18 cellular contexts compared by ENCODE assay signal in genomic region chr2:12897181-12897580, GRCh38.
A peak's percentile ranks its signal among the peaks of the same experiment; 100 is the strongest.
DNase-seq lines count a peak whose midpoint lies in the region; ATAC-seq lines count a peak whose summit lies in the region.
"Had no signal": no experiment of that assay in that cellular context is flagged by ENCODE, and none has a peak within 500 bp of the region (broad histone marks: within the 10 kb centered on the region; RNA-seq: fewer than 3 reads in every experiment).

No MANE protein-coding gene starts in this region.

- H3K4me1 ChIP-seq in adipocyte (ENCODE audit: control insufficient read depth, insufficient read depth, low read length), result peaks cover 20% of the 10 kb centered on the region
- H3K4me1 ChIP-seq: right atrium auricular region had no signal

- ATAC-seq in stimulated activated effector memory CD8-positive, alpha-beta T cell treated with anti-CD3 and anti-CD28 coated beads, Interleukin-12 subunit alpha, Interleukin-12 subunit beta, amount 100 ng/mL, for 72 hours, result no peak
- no peak for ATAC-seq in GM19455 (IDR thresholded peaks at IDR 0.05; ENCODE audit: unreplicated experiment)

- no peak overlapping the region for H3K4me3 ChIP-seq in adipocyte (ENCODE audit: low read length)
- H3K4me3 ChIP-seq: right atrium auricular region, thoracic aorta had no signal

- POLR2A ChIA-PET in activated CD4-positive, alpha-beta memory T cell treated with anti-CD3 and anti-CD28 coated beads for 36 hours (lab: Charles Lee), result no interaction called here

- no peaks in the 10 kb centered on the region for H3K36me3 ChIP-seq in adipocyte (ENCODE audit: control insufficient read depth, insufficient read depth, low read length, severe bottlenecking)
- H3K36me3 ChIP-seq: right atrium auricular region, thoracic aorta had no signal

- intact Hi-C loops in activated CD4-positive, alpha-beta memory T cell treated with anti-CD3 and anti-CD28 coated beads for 36 hours (cut with micrococcal nuclease), result no loop called here

- H3K9ac ChIP-seq in adipocyte (ENCODE audit: low read length), result peak overlapping the region; percentile 8

- H3K4me3 Mint-ChIP-seq in stimulated activated effector memory CD8-positive, alpha-beta T cell treated with anti-CD3 and anti-CD28 coated beads, Interleukin-12 subunit alpha, Interleukin-12 subunit beta, amount 100 ng/mL, for 72 hours, result no peak overlapping the region
- no peak overlapping the region for H3K4me3 Mint-ChIP-seq in activated CD4-positive, alpha-beta memory T cell treated with anti-CD3 and anti-CD28 coated beads for 36 hours
- H3K4me3 Mint-ChIP-seq: T-helper 2 cell treated with Interferon-gamma antibody and Interleukin-4, amounts not matched to agents 5 μg/mL and 100 μg/mL, for 36 hours had no signal

- no peaks in the 10 kb centered on the region for H3K36me3 Mint-ChIP-seq in stimulated activated effector memory CD8-positive, alpha-beta T cell treated with anti-CD3 and anti-CD28 coated beads, Interleukin-12 subunit alpha, Interleukin-12 subunit beta, amount 100 ng/mL, for 72 hours
- H3K36me3 Mint-ChIP-seq in activated CD4-positive, alpha-beta memory T cell treated with anti-CD3 and anti-CD28 coated beads for 36 hours, result peaks cover 2% of the 10 kb centered on the region

- H3K27ac Mint-ChIP-seq in stimulated activated effector memory CD8-positive, alpha-beta T cell treated with anti-CD3 and anti-CD28 coated beads, Interleukin-12 subunit alpha, Interleukin-12 subunit beta, amount 100 ng/mL, for 72 hours, result peak overlapping the region; percentile 39
- H3K27ac Mint-ChIP-seq in activated CD4-positive, alpha-beta memory T cell treated with anti-CD3 and anti-CD28 coated beads for 36 hours, result no peak overlapping the region
- H3K27ac Mint-ChIP-seq: T-helper 2 cell treated with Interferon-gamma antibody and Interleukin-4, amounts not matched to agents 5 μg/mL and 100 μg/mL, for 36 hours had no signal

- no peaks in the 10 kb centered on the region for H3K27me3 Mint-ChIP-seq in activated CD4-positive, alpha-beta memory T cell treated with anti-CD3 and anti-CD28 coated beads for 36 hours

- H3K9me3 ChIP-seq in adipocyte (ENCODE audit: control insufficient read depth, low read length), result peaks cover 10% of the 10 kb centered on the region

- DNase-seq in SIG-M5 treated with dmso at 0.1 percent for 504 hours (lab: John Stamatoyannopoulos, UW; ENCODE audit: unreplicated experiment) (peak; percentile 20), SIG-M5 (lab: John Stamatoyannopoulos, UW) (no peak), MV-4-11 (lab: John Stamatoyannopoulos, UW) (peak; percentile 52), adipocyte (ENCODE audit: low read depth) (no peak), iPS-NIHi7 (ENCODE audit: extremely low spot score) (no peak)
- DNase-seq in stimulated activated effector memory CD8-positive, alpha-beta T cell treated with anti-CD3 and anti-CD28 coated beads, Interleukin-12 subunit alpha, Interleukin-12 subunit beta, amount 100 ng/mL, for 72 hours (ENCODE audit: low spot score in 2 of 2), result no peak
- no peak for DNase-seq in activated CD4-positive, alpha-beta memory T cell treated with anti-CD3 and anti-CD28 coated beads for 36 hours
- DNase-seq: 8988T; anterior cingulate cortex; DMS79 treated with DMSO at 0.1 percent for 48 hours; H7; mammary epithelial cell; NCI-H1048; stimulated activated CD4-positive, alpha-beta T cell treated with anti-CD3 and anti-CD28 coated beads, Interleukin-2, amount 100 ng/mL, for 48 hours had no signal

- peaks cover 15% of the 10 kb centered on the region for H3K4me1 Mint-ChIP-seq in stimulated activated effector memory CD8-positive, alpha-beta T cell treated with anti-CD3 and anti-CD28 coated beads, Interleukin-12 subunit alpha, Interleukin-12 subunit beta, amount 100 ng/mL, for 72 hours
- peaks cover 19% of the 10 kb centered on the region for H3K4me1 Mint-ChIP-seq in activated CD4-positive, alpha-beta memory T cell treated with anti-CD3 and anti-CD28 coated beads for 36 hours (ENCODE audit: low read depth)

- H3K9me3 Mint-ChIP-seq in stimulated activated effector memory CD8-positive, alpha-beta T cell treated with anti-CD3 and anti-CD28 coated beads, Interleukin-12 subunit alpha, Interleukin-12 subunit beta, amount 100 ng/mL, for 72 hours, result peaks cover 10% of the 10 kb centered on the region
- peaks cover 16% of the 10 kb centered on the region for H3K9me3 Mint-ChIP-seq in activated CD4-positive, alpha-beta memory T cell treated with anti-CD3 and anti-CD28 coated beads for 36 hours

- no peaks in the 10 kb centered on the region for H3K27me3 ChIP-seq in adipocyte (replicated peaks; ENCODE audit: control insufficient read depth, insufficient read depth, low read length)
- H3K27me3 ChIP-seq: right atrium auricular region had no signal

- CTCF ChIA-PET in activated CD4-positive, alpha-beta memory T cell treated with anti-CD3 and anti-CD28 coated beads for 36 hours (lab: Charles Lee), result interaction anchor here (0.8 kb wide), 1 partner anchor 164 kb away, joined by 3 read pairs; no protein-coding TSS in a partner anchor

Comparison
In these comparisons a context has a peak if more than half of its experiments do, and no peak if none do; other contexts are left out.
1. DNase-seq: peak in SIG-M5 treated with dmso at 0.1 percent for 504 hours (single experiment) and MV-4-11 (single experiment); none in SIG-M5 (single experiment), adipocyte (single experiment), stimulated activated effector memory CD8-positive, alpha-beta T cell treated with anti-CD3 and anti-CD28 coated beads, Interleukin-12 subunit alpha, Interleukin-12 subunit beta, amount 100 ng/mL, for 72 hours (0 of 2), activated CD4-positive, alpha-beta memory T cell treated with anti-CD3 and anti-CD28 coated beads for 36 hours (single experiment) and iPS-NIHi7 (single experiment).